ENCODE assay signal across 26 cellular contexts in the genomic region with DNA sequence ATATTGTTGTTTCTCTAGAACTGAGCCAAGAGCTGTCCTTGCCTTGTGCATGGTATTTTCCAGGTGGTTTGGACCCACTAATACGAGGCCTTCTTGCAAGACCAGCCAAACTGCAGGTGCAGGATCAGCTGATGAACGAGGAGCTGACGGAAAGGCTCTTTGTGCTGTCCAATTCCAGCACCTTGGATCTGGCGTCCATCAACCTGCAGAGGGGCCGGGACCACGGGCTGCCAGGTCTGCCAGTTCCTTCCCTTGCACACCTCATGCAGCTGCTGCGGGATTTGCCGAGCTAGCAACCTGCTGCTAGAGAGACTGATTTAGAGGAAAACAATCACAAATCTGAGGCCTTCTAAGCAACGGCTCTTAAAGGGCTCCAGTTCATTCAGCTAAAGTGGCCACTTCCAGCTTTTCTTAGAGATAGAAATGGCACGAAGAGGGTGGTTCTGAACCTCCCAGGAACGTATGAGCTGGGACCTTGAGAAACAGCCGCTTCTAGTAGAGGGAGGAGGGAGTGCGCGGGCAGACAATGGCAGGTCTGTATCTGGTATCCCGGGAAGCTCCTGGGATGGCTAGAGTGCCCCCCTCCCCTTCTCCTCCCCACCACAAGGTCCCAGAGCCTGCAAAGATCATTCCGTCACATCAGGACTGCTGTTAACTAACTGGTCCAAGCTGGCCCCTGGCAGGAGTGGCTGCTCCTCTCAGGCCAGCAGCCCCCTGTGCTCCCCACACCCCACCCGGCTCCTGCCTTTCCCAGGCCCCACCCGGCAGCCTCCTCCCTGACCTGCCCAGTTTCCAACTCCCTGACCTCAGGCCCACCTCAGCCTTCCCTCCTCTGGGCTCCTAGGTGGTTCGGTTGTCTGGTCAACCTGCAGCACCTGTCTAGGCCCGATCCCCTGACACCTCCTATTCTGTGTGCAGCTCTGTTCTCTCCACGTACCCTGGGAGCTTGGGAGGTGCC.
A peak's percentile ranks its signal among the peaks of the same experiment; 100 is the strongest.
DNase-seq lines count a peak whose midpoint lies in the region; ATAC-seq and TF ChIP-seq lines count a peak whose summit lies in the region.
"Had no signal": no experiment of that assay in that cellular context is flagged by ENCODE, and none has a peak within 500 bp of the region (broad histone marks: within the 10 kb centered on the region; RNA-seq: fewer than 3 reads in every experiment).

No MANE protein-coding gene starts in this region.

- H3K4me3 ChIP-seq in mesenchymal stem cell (ENCODE audit: insufficient read depth in 1 of 2, low read depth in 1 of 2, low read length in 2 of 2) = no peak overlapping the region
- H3K4me3 ChIP-seq: cardiac muscle cell, prostate gland, tibial artery had no signal

- H3K36me3 Mint-ChIP-seq in H9 (ENCODE audit: insufficient read depth in 1 of 3, low read depth in 3 of 3) (no peaks in the 10 kb centered on the region; a peak in 3 of 7 replicates), progenitor cell of endocrine pancreas (ENCODE audit: insufficient read depth) (no peaks in the 10 kb centered on the region)
- H3K36me3 Mint-ChIP-seq: activated naive CD4-positive, alpha-beta T cell treated with anti-CD3 and anti-CD28 coated beads, Interleukin-2, amount 10 ng/mL, durations not matched to agents 7 days and 5 days; natural killer cell treated with Interleukin-12 subunit alpha and Interleukin-12 subunit beta and Interleukin-15 and Interleukin-18, amount 100 ng/mL, for 72 hours; stimulated activated naive B cell treated with anti-CD40 and anti-IgM and Interleukin-4, amounts not matched to agents 10 μg/mL and 1 μg/mL and 100 μg/mL, for 72 hours had no signal

- no CpG with 5 or more reads among the region's 21 CpGs for WGBS in H9 (ENCODE audit: extremely low coverage, insufficient read length, low lambda C conversion rate)
- WGBS in mesenchymal stem cell = 76% methylated on average over 19 of the region's 21 CpGs

- H3K18ac ChIP-seq in H9 (ENCODE audit: insufficient read length, low read depth, low read length) = no peak overlapping the region
- no peak overlapping the region for H3K18ac ChIP-seq in mesenchymal stem cell (ENCODE audit: low read depth in 1 of 2, low read length in 2 of 2)

- H3K14ac ChIP-seq in H9 (ENCODE audit: insufficient read depth, low read length) (peak overlapping the region; percentile 6; the same call in 1 of the 2 replicates), mesenchymal stem cell (ENCODE audit: low read length in 2 of 2) (no peak overlapping the region)

- H3K27me3 ChIP-seq in H9 (ENCODE audit: insufficient read depth, low read length) = no peaks in the 10 kb centered on the region
- no peaks in the 10 kb centered on the region for H3K27me3 ChIP-seq in mesenchymal stem cell (ENCODE audit: control insufficient read depth in 1 of 2, insufficient read depth in 1 of 2, low read length in 2 of 2)

- H3K4me3 Mint-ChIP-seq in H9 (no peak overlapping the region), progenitor cell of endocrine pancreas (ENCODE audit: low read depth) (no peak overlapping the region)
- H3K4me3 Mint-ChIP-seq: activated CD4-positive, alpha-beta memory T cell treated with anti-CD3 and anti-CD28 coated beads, Interleukin-2, amount 10 ng/mL, durations not matched to agents 7 days and 5 days; activated naive CD4-positive, alpha-beta T cell treated with anti-CD3 and anti-CD28 coated beads, Interleukin-2, amount 10 ng/mL, durations not matched to agents 7 days and 5 days; CD4-positive, alpha-beta T cell; natural killer cell treated with Interleukin-12 subunit alpha and Interleukin-12 subunit beta and Interleukin-15 and Interleukin-18, amount 100 ng/mL, for 72 hours; stimulated activated naive B cell treated with anti-CD40 and anti-IgM and Interleukin-4, amounts not matched to agents 10 μg/mL and 1 μg/mL and 100 μg/mL, for 72 hours had no signal

- no peak overlapping the region for H3K4ac ChIP-seq in H9 (ENCODE audit: low read depth, low read length)
- H3K4ac ChIP-seq in mesenchymal stem cell (ENCODE audit: low read depth in 1 of 2, low read length in 2 of 2) = no peak overlapping the region

- H3K27ac ChIP-seq in H9 (ENCODE audit: insufficient read length, low read depth, low read length) (no peak overlapping the region), mesenchymal stem cell (ENCODE audit: low read length, poor library complexity, severe bottlenecking) (no peak overlapping the region)
- H3K27ac ChIP-seq: cardiac muscle cell, prostate gland, tibial artery had no signal

- H3K27ac Mint-ChIP-seq in H9 (no peak overlapping the region), progenitor cell of endocrine pancreas (peak overlapping the region; percentile 41)
- H3K27ac Mint-ChIP-seq: activated CD4-positive, alpha-beta memory T cell treated with anti-CD3 and anti-CD28 coated beads, Interleukin-2, amount 10 ng/mL, durations not matched to agents 7 days and 5 days; activated naive CD4-positive, alpha-beta T cell treated with anti-CD3 and anti-CD28 coated beads, Interleukin-2, amount 10 ng/mL, durations not matched to agents 7 days and 5 days; CD4-positive, alpha-beta T cell; natural killer cell treated with Interleukin-12 subunit alpha and Interleukin-12 subunit beta and Interleukin-15 and Interleukin-18, amount 100 ng/mL, for 72 hours; stimulated activated naive B cell treated with anti-CD40 and anti-IgM and Interleukin-4, amounts not matched to agents 10 μg/mL and 1 μg/mL and 100 μg/mL, for 72 hours had no signal

- H3K36me3 ChIP-seq in mesenchymal stem cell (ENCODE audit: control insufficient read depth in 1 of 2, insufficient read depth in 2 of 2, low read depth in 1 of 2, low read length in 2 of 2) = no peaks in the 10 kb centered on the region
- H3K36me3 ChIP-seq: cardiac muscle cell, prostate gland, tibial artery had no signal

- H3K9ac ChIP-seq in H9 (ENCODE audit: extremely low read depth, insufficient read length, low read length) = no peak overlapping the region
- no peak overlapping the region for H3K9ac ChIP-seq in mesenchymal stem cell (ENCODE audit: low read length)

- H3K4me1 ChIP-seq in H9 (ENCODE audit: insufficient read depth, low read length) (no peaks in the 10 kb centered on the region), mesenchymal stem cell (ENCODE audit: control insufficient read depth, insufficient read depth, low read depth, low read length) (peaks cover 6% of the 10 kb centered on the region)
- H3K4me1 ChIP-seq: prostate gland, tibial artery had no signal

- H3K56ac ChIP-seq in H9 (ENCODE audit: insufficient read length, low read depth, low read length) = no peak overlapping the region

- H4K5ac ChIP-seq in H9 (ENCODE audit: insufficient read length, low read depth, low read length) = no peak overlapping the region

- H2BK15ac ChIP-seq in H9 (ENCODE audit: low read depth, low read length) (no peak overlapping the region), mesenchymal stem cell (ENCODE audit: low read depth, poor library complexity, severe bottlenecking) (no peak overlapping the region)

- H3K9me3 ChIP-seq in H9 (ENCODE audit: control insufficient read depth, low read depth, low read length) = no peaks in the 10 kb centered on the region
- no peaks in the 10 kb centered on the region for H3K9me3 ChIP-seq in mesenchymal stem cell (ENCODE audit: control insufficient read depth, low read length)
- H3K9me3 ChIP-seq: prostate gland, tibial artery had no signal

- peak; percentile 27 for DNase-seq in DMS79 treated with DMSO at 0.1 percent for 48 hours (lab: John Stamatoyannopoulos, UW)
- no peak for DNase-seq in H9
- DNase-seq in foreskin melanocyte = peak; percentile 2
- no peak for DNase-seq in progenitor cell of endocrine pancreas (ENCODE audit: low spot score, unreplicated experiment)
- no peak for DNase-seq in mesenchymal stem cell
- DNase-seq: activated CD4-positive, alpha-beta memory T cell treated with anti-CD3 and anti-CD28 coated beads, Interleukin-2, amount 10 ng/mL, durations not matched to agents 7 days and 5 days; activated naive CD4-positive, alpha-beta T cell treated with anti-CD3 and anti-CD28 coated beads, Interleukin-2, amount 10 ng/mL, durations not matched to agents 7 days and 5 days; activated T-cell treated with anti-CD3 and anti-CD28 coated beads, Interleukin-2, amount 50 U/mL, for 48 hours; amygdala; dermis blood vessel endothelial cell; DMS 273 treated with DMSO at 0.1 percent for 48 hours; left colon; midbrain; NCI-H1092 treated with DMSO at 0.1 percent for 48 hours; NCI-H2081; small intestine; stimulated activated naive B cell treated with anti-CD40 and anti-IgM and Interleukin-4, amounts not matched to agents 10 μg/mL and 1 μg/mL and 100 μg/mL, for 72 hours had no signal

- H2BK5ac ChIP-seq in H9 (ENCODE audit: insufficient read length, low read length) (no peak overlapping the region), mesenchymal stem cell (ENCODE audit: low read depth, low read length, poor library complexity, severe bottlenecking) (no peak overlapping the region)

- H2BK12ac ChIP-seq in H9 (ENCODE audit: insufficient read length, low read depth, low read length) = no peak overlapping the region
- H2BK12ac ChIP-seq in mesenchymal stem cell (ENCODE audit: low read length in 2 of 2) = no peak overlapping the region

- ATAC-seq in GM21717 (IDR thresholded peaks at IDR 0.05; ENCODE audit: unreplicated experiment) (no peak), GM18502 (IDR thresholded peaks at IDR 0.05; ENCODE audit: poor library complexity, unreplicated experiment) (no peak), HG03025 (IDR thresholded peaks at IDR 0.05; ENCODE audit: low FRiP score, unreplicated experiment) (no peak)
- ATAC-seq: left colon; natural killer cell treated with Interleukin-12 subunit alpha and Interleukin-12 subunit beta and Interleukin-15 and Interleukin-18, amount 100 ng/mL, for 72 hours; Panc1; stimulated activated naive B cell treated with anti-CD40 and anti-IgM and Interleukin-4, amounts not matched to agents 10 μg/mL and 1 μg/mL and 100 μg/mL, for 72 hours had no signal

- no peak overlapping the region for H2BK20ac ChIP-seq in H9 (ENCODE audit: low read depth, low read length, poor library complexity, severe bottlenecking)

- H3K23ac ChIP-seq in H9 (ENCODE audit: insufficient read length, low read depth, low read length) (no peak overlapping the region), mesenchymal stem cell (ENCODE audit: low read length in 2 of 2) (no peak overlapping the region)

- H3K9me3 Mint-ChIP-seq in H9 (no peaks in the 10 kb centered on the region; a peak in 2 of 5 replicates), progenitor cell of endocrine pancreas (ENCODE audit: low read depth) (no peaks in the 10 kb centered on the region)
- H3K9me3 Mint-ChIP-seq: CD4-positive, alpha-beta T cell; natural killer cell treated with Interleukin-12 subunit alpha and Interleukin-12 subunit beta and Interleukin-15 and Interleukin-18, amount 100 ng/mL, for 72 hours had no signal

- H4K20me1 ChIP-seq in H9 (ENCODE audit: control insufficient read depth, insufficient read depth, insufficient read length) = no peaks in the 10 kb centered on the region

- H4K91ac ChIP-seq in H9 (ENCODE audit: insufficient read length, low read depth, low read length) (no peak overlapping the region), mesenchymal stem cell (ENCODE audit: low read length) (no peak overlapping the region)

- no peaks in the 10 kb centered on the region for H3K79me1 ChIP-seq in H9 (ENCODE audit: insufficient read depth, low read depth, low read length, poor library complexity, severe bottlenecking)
- no peaks in the 10 kb centered on the region for H3K79me1 ChIP-seq in mesenchymal stem cell (replicated peaks; ENCODE audit: low read length, poor library complexity, severe bottlenecking)

- no peak overlapping the region for H3T11ph ChIP-seq in H9 (ENCODE audit: low read length)

- no peaks in the 10 kb centered on the region for H3K27me3 Mint-ChIP-seq in H9 (ENCODE audit: low read depth)
- H3K27me3 Mint-ChIP-seq in progenitor cell of endocrine pancreas = peaks cover 9% of the 10 kb centered on the region
- H3K27me3 Mint-ChIP-seq: activated CD4-positive, alpha-beta memory T cell treated with anti-CD3 and anti-CD28 coated beads, Interleukin-2, amount 10 ng/mL, durations not matched to agents 7 days and 5 days; CD4-positive, alpha-beta T cell; natural killer cell treated with Interleukin-12 subunit alpha and Interleukin-12 subunit beta and Interleukin-15 and Interleukin-18, amount 100 ng/mL, for 72 hours had no signal

- peaks cover 0 to 3% of the 10 kb centered on the region in 2 experiments; a peak in 1 of 4 replicates for H3K4me1 Mint-ChIP-seq in H9
- no peaks in the 10 kb centered on the region for H3K4me1 Mint-ChIP-seq in progenitor cell of endocrine pancreas (ENCODE audit: low read depth)
- H3K4me1 Mint-ChIP-seq: activated CD4-positive, alpha-beta memory T cell treated with anti-CD3 and anti-CD28 coated beads, Interleukin-2, amount 10 ng/mL, durations not matched to agents 7 days and 5 days; activated naive CD4-positive, alpha-beta T cell treated with anti-CD3 and anti-CD28 coated beads, Interleukin-2, amount 10 ng/mL, durations not matched to agents 7 days and 5 days had no signal

- H3K79me2 ChIP-seq in H9 (ENCODE audit: insufficient read depth, low read length) = no peaks in the 10 kb centered on the region

- no peaks in the 10 kb centered on the region for H3K23me2 ChIP-seq in H9 (ENCODE audit: insufficient read length, low read depth, low read length, poor library complexity, severe bottlenecking)

- H4K8ac ChIP-seq in H9 (replicated peaks; ENCODE audit: insufficient read length, low read depth, low read length) (no peak overlapping the region), mesenchymal stem cell (ENCODE audit: low read length) (no peak overlapping the region)

- TF ChIP-seq CTCF in H9 (conservative IDR thresholded peaks at IDR 0.05) (no peak), progenitor cell of endocrine pancreas (IDR thresholded peaks at IDR 0.05; ENCODE audit: unreplicated experiment) (no peak)

- no peak overlapping the region for H2AFZ ChIP-seq in H9 (ENCODE audit: low read length)
- no peak overlapping the region for H2AFZ ChIP-seq in mesenchymal stem cell (ENCODE audit: low read depth, low read length)

- no peak overlapping the region for H2AK5ac ChIP-seq in H9 (ENCODE audit: insufficient read length, low read length)
- no peak overlapping the region for H2AK5ac ChIP-seq in mesenchymal stem cell (ENCODE audit: low read length, severe bottlenecking)

- H3K4me2 ChIP-seq in H9 (ENCODE audit: insufficient read depth, insufficient read length, low read length) (no peak overlapping the region), mesenchymal stem cell (ENCODE audit: low read length, poor library complexity, severe bottlenecking) (no peak overlapping the region)

- H2BK120ac ChIP-seq in H9 (ENCODE audit: low read depth, low read length, poor library complexity, severe bottlenecking) (no peak overlapping the region), mesenchymal stem cell (ENCODE audit: low read depth, low read length) (no peak overlapping the region)

Comparison
In these comparisons a context has a peak if more than half of its experiments do, and no peak if none do; other contexts are left out.
1. DNase-seq: peak in DMS79 treated with DMSO at 0.1 percent for 48 hours (single experiment) and foreskin melanocyte (single experiment); none in H9 (single experiment), progenitor cell of endocrine pancreas (single experiment) and mesenchymal stem cell (single experiment).